8 cellular contexts compared by ENCODE assay signal in the genomic region with DNA sequence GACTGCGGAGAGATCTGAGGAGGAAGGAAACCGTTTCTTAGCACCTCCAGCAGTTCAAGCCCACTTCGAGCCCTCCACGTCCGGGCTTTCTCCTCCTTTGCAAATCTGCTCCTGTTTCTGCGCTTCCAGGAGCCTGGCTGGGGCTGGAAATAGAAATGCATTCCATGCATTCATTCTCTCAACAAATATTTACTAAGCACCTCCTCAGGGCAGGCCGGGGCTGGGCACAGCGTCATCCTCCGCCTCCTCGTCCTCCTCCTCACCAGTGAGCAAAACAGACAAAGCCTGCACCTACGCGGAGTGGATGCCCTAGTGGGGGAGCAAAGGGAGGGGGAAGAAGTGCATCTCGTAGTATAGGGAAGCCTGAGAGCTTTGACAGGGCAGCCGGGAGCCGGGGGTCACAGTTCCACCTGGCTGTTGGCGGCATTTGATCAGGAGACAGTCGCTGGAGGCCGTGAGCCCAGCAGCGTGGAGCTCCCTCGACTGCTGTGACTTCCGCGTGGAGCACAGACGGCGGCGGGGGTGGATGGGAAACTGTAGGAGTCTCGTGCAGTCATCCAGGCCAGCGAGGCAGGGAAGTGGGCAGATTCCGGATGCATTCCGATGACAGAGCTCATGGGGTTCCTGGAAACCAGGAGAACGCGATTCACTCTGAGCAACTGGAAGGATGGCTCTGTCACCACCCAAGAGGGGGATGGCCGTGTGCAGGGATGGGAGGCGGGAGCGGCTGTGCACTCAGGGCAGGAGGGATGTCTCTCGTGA.
DNase-seq lines count a peak whose midpoint lies in the region; ATAC-seq and TF ChIP-seq lines count a peak whose summit lies in the region.

No MANE protein-coding gene starts in this region.

- H3K36me3 Mint-ChIP-seq in chondrocyte (ENCODE audit: low read depth) = no peaks in the 10 kb centered on the region

- H3K27me3 ChIP-seq in lower lobe of right lung (ENCODE audit: low read depth) = no peaks in the 10 kb centered on the region

- no peak overlapping the region for H3K4me3 ChIP-seq in lower lobe of right lung

- peak overlapping the region; percentile 99 for H3K27ac Mint-ChIP-seq in chondrocyte (ENCODE audit: unreplicated experiment)

- H3K4me3 Mint-ChIP-seq in chondrocyte (ENCODE audit: unreplicated experiment) = peak overlapping the region; percentile 45

- H3K27me3 Mint-ChIP-seq in chondrocyte (ENCODE audit: low read depth) = no peaks in the 10 kb centered on the region

- DNase-seq in stimulated activated CD4-positive, alpha-beta T cell treated with anti-CD3 and anti-CD28 coated beads, Interleukin-2, amount 100 ng/mL, for 4 hours (ENCODE audit: low read depth) = peak; percentile 13
- DNase-seq in stimulated activated CD4-positive, alpha-beta T cell treated with anti-CD3 and anti-CD28 coated beads, Interleukin-1b, Interleukin-23, amount 100 ng/mL, for 48 hours = no peak
- DNase-seq in chondrocyte (ENCODE audit: low spot score) (no peak), lower lobe of right lung (peak; percentile 79), DMS153 (lab: John Stamatoyannopoulos, UW) (no peak)
- no peak for DNase-seq in activated CD4-positive, alpha-beta T cell treated with anti-CD3 and anti-CD28 coated beads, Interleukin-2, amount 50 U/mL, for 48 hours

- H3K9me3 Mint-ChIP-seq in chondrocyte (ENCODE audit: low read depth) = no peaks in the 10 kb centered on the region

- ATAC-seq in lower lobe of right lung (peak; percentile 87 to 88), HG03135 (IDR thresholded peaks at IDR 0.05; ENCODE audit: unreplicated experiment) (no peak), HG03196 (IDR thresholded peaks at IDR 0.05; ENCODE audit: unreplicated experiment) (no peak)

- H3K4me1 Mint-ChIP-seq in chondrocyte (ENCODE audit: low read depth) = peaks cover 30% of the 10 kb centered on the region

- no peaks in the 10 kb centered on the region for H3K36me3 ChIP-seq in lower lobe of right lung

- H3K27ac ChIP-seq in lower lobe of right lung = peak overlapping the region; percentile 81

- TF ChIP-seq CTCF in chondrocyte (IDR thresholded peaks at IDR 0.05) = no peak
- TF ChIP-seq CTCF in lower lobe of right lung (IDR thresholded peaks at IDR 0.05) = no peak

- intact Hi-C loops in lower lobe of right lung (cut with DNase I) = no loop called here

- H3K4me1 ChIP-seq in lower lobe of right lung = peaks cover 22% of the 10 kb centered on the region

- no peaks in the 10 kb centered on the region for H3K9me3 ChIP-seq in lower lobe of right lung

Comparison
In these comparisons a context has a peak if more than half of its experiments do, and no peak if none do; other contexts are left out.
1. DNase-seq: peak in stimulated activated CD4-positive, alpha-beta T cell treated with anti-CD3 and anti-CD28 coated beads, Interleukin-2, amount 100 ng/mL, for 4 hours (single experiment) and lower lobe of right lung (single experiment); none in stimulated activated CD4-positive, alpha-beta T cell treated with anti-CD3 and anti-CD28 coated beads, Interleukin-1b, Interleukin-23, amount 100 ng/mL, for 48 hours (single experiment), chondrocyte (single experiment), DMS153 (single experiment) and activated CD4-positive, alpha-beta T cell treated with anti-CD3 and anti-CD28 coated beads, Interleukin-2, amount 50 U/mL, for 48 hours (0 of 2).
2. ATAC-seq: peak in lower lobe of right lung (2 of 2); none in HG03135 (single experiment) and HG03196 (single experiment).